In the genomic region with DNA sequence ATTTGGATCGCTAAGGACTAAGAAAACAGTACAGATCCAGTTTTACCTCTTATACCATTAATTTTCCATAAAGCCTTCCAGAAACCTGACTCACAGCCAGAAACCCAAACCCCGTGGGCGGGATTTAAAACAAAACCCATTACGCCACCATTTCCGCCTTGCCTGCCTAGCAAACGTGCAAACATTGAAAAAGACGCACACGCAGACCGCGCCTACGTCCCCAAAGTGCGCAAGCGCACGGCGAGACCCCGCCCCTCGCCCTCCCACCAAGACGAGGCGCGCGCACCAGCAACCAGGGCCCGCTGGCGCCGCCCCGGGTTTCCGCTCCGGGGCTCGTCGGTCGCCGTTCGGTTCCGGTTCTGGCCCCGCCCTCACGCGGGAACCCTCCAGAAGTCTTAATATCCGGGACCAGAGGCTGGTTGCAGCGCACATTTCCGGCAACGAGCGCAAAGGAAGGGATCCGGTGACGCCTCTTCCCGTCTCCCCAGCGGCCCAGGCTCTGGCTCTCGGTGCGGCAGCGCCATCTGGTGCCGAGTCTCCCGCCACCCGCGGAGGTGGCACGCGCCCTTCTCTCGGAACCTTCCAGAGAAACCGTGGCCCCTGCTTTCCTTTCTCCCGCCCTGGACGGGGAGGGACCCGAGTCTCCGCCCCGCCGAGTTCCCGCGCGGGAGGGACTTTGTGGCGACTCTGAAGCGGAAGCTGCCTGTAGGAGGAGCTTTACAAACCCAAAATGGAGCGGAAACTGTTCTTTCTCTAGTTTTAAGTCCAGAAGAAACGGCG, we compare ENCODE assay signal across 1 cellular context.
TF ChIP-seq lines count a peak whose summit lies in the region.

No MANE protein-coding gene starts in this region.

TF ChIP-seq in K562, 482 proteins besides CTCF, POLR2A, EP300 and RAD21 (continued from another document and continues in another):
- TF ChIP-seq, protein P1, sequence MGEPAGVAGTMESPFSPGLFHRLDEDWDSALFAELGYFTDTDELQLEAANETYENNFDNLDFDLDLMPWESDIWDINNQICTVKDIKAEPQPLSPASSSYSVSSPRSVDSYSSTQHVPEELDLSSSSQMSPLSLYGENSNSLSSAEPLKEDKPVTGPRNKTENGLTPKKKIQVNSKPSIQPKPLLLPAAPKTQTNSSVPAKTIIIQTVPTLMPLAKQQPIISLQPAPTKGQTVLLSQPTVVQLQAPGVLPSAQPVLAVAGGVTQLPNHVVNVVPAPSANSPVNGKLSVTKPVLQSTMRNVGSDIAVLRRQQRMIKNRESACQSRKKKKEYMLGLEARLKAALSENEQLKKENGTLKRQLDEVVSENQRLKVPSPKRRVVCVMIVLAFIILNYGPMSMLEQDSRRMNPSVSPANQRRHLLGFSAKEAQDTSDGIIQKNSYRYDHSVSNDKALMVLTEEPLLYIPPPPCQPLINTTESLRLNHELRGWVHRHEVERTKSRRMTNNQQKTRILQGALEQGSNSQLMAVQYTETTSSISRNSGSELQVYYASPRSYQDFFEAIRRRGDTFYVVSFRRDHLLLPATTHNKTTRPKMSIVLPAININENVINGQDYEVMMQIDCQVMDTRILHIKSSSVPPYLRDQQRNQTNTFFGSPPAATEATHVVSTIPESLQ (CRISPR knock-in tag; IDR thresholded peaks at IDR 0.05) = no peak
- TF ChIP-seq PTBP1 (IDR thresholded peaks at IDR 0.05; ENCODE audit: low read depth, low read length) = no peak
- TF ChIP-seq KLF1 (tag; IDR thresholded peaks at IDR 0.05) = no peak
- TF ChIP-seq ZEB2 (IDR thresholded peaks at IDR 0.05) = no peak
- TF ChIP-seq SAFB (IDR thresholded peaks at IDR 0.05; ENCODE audit: borderline replicate concordance, low read depth, low read length) = no peak
- TF ChIP-seq ZNF253 (CRISPR knock-in tag; conservative IDR thresholded peaks at IDR 0.05) = no peak
- peak; percentile 85 for TF ChIP-seq CXXC5 (CRISPR knock-in tag; IDR thresholded peaks at IDR 0.05)
- TF ChIP-seq, protein P2, sequence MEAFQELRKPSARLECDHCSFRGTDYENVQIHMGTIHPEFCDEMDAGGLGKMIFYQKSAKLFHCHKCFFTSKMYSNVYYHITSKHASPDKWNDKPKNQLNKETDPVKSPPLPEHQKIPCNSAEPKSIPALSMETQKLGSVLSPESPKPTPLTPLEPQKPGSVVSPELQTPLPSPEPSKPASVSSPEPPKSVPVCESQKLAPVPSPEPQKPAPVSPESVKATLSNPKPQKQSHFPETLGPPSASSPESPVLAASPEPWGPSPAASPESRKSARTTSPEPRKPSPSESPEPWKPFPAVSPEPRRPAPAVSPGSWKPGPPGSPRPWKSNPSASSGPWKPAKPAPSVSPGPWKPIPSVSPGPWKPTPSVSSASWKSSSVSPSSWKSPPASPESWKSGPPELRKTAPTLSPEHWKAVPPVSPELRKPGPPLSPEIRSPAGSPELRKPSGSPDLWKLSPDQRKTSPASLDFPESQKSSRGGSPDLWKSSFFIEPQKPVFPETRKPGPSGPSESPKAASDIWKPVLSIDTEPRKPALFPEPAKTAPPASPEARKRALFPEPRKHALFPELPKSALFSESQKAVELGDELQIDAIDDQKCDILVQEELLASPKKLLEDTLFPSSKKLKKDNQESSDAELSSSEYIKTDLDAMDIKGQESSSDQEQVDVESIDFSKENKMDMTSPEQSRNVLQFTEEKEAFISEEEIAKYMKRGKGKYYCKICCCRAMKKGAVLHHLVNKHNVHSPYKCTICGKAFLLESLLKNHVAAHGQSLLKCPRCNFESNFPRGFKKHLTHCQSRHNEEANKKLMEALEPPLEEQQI (IDR thresholded peaks at IDR 0.05) = no peak
- TF ChIP-seq XRCC5 (IDR thresholded peaks at IDR 0.05; ENCODE audit: low read depth, low read length) = no peak
- TF ChIP-seq, protein P3, sequence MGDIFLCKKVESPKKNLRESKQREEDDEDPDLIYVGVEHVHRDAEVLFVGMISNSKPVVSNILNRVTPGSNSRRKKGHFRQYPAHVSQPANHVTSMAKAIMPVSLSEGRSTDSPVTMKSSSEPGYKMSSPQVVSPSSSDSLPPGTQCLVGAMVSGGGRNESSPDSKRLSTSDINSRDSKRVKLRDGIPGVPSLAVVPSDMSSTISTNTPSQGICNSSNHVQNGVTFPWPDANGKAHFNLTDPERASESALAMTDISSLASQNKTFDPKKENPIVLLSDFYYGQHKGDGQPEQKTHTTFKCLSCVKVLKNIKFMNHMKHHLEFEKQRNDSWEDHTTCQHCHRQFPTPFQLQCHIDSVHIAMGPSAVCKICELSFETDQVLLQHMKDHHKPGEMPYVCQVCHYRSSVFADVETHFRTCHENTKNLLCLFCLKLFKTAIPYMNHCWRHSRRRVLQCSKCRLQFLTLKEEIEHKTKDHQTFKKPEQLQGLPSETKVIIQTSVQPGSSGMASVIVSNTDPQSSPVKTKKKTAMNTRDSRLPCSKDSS (IDR thresholded peaks at IDR 0.05; ENCODE audit: low read depth, partially characterized antibody) = no peak
- TF ChIP-seq, protein P4, sequence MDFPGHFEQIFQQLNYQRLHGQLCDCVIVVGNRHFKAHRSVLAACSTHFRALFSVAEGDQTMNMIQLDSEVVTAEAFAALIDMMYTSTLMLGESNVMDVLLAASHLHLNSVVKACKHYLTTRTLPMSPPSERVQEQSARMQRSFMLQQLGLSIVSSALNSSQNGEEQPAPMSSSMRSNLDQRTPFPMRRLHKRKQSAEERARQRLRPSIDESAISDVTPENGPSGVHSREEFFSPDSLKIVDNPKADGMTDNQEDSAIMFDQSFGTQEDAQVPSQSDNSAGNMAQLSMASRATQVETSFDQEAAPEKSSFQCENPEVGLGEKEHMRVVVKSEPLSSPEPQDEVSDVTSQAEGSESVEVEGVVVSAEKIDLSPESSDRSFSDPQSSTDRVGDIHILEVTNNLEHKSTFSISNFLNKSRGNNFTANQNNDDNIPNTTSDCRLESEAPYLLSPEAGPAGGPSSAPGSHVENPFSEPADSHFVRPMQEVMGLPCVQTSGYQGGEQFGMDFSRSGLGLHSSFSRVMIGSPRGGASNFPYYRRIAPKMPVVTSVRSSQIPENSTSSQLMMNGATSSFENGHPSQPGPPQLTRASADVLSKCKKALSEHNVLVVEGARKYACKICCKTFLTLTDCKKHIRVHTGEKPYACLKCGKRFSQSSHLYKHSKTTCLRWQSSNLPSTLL (IDR thresholded peaks at IDR 0.05) = no peak
- no peak for TF ChIP-seq RBBP5 (IDR thresholded peaks at IDR 0.05; ENCODE audit: borderline replicate concordance, insufficient read depth, low read length, poor library complexity, severe bottlenecking)
- TF ChIP-seq ZNF431 (CRISPR knock-in tag; IDR thresholded peaks at IDR 0.05) = peak; percentile 81; the same call in 1 of the 2 replicates
- TF ChIP-seq ZNF830 (CRISPR knock-in tag; IDR thresholded peaks at IDR 0.05) = no peak
- TF ChIP-seq, protein P5, sequence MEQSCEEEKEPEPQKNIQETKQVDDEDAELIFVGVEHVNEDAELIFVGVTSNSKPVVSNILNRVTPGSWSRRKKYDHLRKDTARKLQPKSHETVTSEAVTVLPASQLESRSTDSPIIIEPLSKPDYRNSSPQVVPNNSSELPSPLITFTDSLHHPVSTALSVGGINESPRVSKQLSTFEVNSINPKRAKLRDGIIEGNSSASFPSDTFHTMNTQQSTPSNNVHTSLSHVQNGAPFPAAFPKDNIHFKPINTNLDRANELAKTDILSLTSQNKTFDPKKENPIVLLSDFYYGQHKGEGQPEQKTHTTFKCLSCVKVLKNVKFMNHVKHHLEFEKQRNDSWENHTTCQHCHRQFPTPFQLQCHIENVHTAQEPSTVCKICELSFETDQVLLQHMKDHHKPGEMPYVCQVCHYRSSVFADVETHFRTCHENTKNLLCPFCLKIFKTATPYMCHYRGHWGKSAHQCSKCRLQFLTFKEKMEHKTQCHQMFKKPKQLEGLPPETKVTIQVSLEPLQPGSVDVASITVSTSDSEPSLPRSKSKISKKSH (CRISPR knock-in tag; IDR thresholded peaks at IDR 0.05) = no peak
- no peak for TF ChIP-seq GABPB2 (CRISPR knock-in tag; conservative IDR thresholded peaks at IDR 0.05)
- TF ChIP-seq RAD51 (IDR thresholded peaks at IDR 0.05; ENCODE audit: borderline replicate concordance, low read depth) = no peak
- TF ChIP-seq ZNF561 (CRISPR knock-in tag; conservative IDR thresholded peaks at IDR 0.05) = no peak
- no peak for TF ChIP-seq ZNF217 (CRISPR knock-in tag; IDR thresholded peaks at IDR 0.05)
- TF ChIP-seq ZFP36 (IDR thresholded peaks at IDR 0.05; ENCODE audit: low read depth, low read length, partially characterized antibody) = no peak
- TF ChIP-seq FOXJ2 (tag; IDR thresholded peaks at IDR 0.05) = no peak
- TF ChIP-seq, protein P6, sequence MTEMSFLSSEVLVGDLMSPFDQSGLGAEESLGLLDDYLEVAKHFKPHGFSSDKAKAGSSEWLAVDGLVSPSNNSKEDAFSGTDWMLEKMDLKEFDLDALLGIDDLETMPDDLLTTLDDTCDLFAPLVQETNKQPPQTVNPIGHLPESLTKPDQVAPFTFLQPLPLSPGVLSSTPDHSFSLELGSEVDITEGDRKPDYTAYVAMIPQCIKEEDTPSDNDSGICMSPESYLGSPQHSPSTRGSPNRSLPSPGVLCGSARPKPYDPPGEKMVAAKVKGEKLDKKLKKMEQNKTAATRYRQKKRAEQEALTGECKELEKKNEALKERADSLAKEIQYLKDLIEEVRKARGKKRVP (CRISPR knock-in tag; IDR thresholded peaks at IDR 0.05) = no peak
- peak; percentile 6; the same call in 1 of the 2 replicates for TF ChIP-seq TEAD4 (IDR thresholded peaks at IDR 0.05; ENCODE audit: low read length)
- TF ChIP-seq TEAD4 (CRISPR knock-in tag; IDR thresholded peaks at IDR 0.05; ENCODE audit: borderline replicate concordance) = peak; percentile 95; the same call in 1 of the 2 replicates
- TF ChIP-seq PURB (CRISPR knock-in tag; IDR thresholded peaks at IDR 0.05; ENCODE audit: low read depth) = no peak
- TF ChIP-seq TAF15 (IDR thresholded peaks at IDR 0.05; ENCODE audit: low read depth, low read length) = no peak
- peak in 1 of 2 experiments; percentile 77; a peak in 1 of 4 replicates for TF ChIP-seq TEAD1 (CRISPR knock-in tag; IDR thresholded peaks at IDR 0.05)
- no peak for TF ChIP-seq NFE2 (IDR thresholded peaks at IDR 0.05; ENCODE audit: low read depth)
- TF ChIP-seq ZNF146 (CRISPR knock-in tag; IDR thresholded peaks at IDR 0.05; ENCODE audit: unreplicated experiment) = no peak
- TF ChIP-seq ZBTB7A (IDR thresholded peaks at IDR 0.05; ENCODE audit: borderline replicate concordance, control insufficient read depth, low read depth, low read length) = no peak
- TF ChIP-seq, protein P7, sequence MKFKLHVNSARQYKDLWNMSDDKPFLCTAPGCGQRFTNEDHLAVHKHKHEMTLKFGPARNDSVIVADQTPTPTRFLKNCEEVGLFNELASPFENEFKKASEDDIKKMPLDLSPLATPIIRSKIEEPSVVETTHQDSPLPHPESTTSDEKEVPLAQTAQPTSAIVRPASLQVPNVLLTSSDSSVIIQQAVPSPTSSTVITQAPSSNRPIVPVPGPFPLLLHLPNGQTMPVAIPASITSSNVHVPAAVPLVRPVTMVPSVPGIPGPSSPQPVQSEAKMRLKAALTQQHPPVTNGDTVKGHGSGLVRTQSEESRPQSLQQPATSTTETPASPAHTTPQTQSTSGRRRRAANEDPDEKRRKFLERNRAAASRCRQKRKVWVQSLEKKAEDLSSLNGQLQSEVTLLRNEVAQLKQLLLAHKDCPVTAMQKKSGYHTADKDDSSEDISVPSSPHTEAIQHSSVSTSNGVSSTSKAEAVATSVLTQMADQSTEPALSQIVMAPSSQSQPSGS (CRISPR knock-in tag; IDR thresholded peaks at IDR 0.05) = 0 out of 2 replicates have a peak, but pooled peaks have one; percentile 16
- TF ChIP-seq, protein P8, sequence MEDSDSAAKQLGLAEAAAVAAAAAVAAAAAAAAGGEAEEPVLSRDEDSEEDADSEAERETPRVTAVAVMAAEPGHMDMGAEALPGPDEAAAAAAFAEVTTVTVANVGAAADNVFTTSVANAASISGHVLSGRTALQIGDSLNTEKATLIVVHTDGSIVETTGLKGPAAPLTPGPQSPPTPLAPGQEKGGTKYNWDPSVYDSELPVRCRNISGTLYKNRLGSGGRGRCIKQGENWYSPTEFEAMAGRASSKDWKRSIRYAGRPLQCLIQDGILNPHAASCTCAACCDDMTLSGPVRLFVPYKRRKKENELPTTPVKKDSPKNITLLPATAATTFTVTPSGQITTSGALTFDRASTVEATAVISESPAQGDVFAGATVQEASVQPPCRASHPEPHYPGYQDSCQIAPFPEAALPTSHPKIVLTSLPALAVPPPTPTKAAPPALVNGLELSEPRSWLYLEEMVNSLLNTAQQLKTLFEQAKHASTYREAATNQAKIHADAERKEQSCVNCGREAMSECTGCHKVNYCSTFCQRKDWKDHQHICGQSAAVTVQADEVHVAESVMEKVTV (CRISPR knock-in tag; IDR thresholded peaks at IDR 0.05) = peak; percentile 69
- TF ChIP-seq NCOA2 (IDR thresholded peaks at IDR 0.05; ENCODE audit: partially characterized antibody in 2 of 2) = no peak
- no peak for TF ChIP-seq DIDO1 (tag; IDR thresholded peaks at IDR 0.05; ENCODE audit: low read depth)
- no peak for TF ChIP-seq ZNF707 (CRISPR knock-in tag; conservative IDR thresholded peaks at IDR 0.05)
- TF ChIP-seq, protein P9, sequence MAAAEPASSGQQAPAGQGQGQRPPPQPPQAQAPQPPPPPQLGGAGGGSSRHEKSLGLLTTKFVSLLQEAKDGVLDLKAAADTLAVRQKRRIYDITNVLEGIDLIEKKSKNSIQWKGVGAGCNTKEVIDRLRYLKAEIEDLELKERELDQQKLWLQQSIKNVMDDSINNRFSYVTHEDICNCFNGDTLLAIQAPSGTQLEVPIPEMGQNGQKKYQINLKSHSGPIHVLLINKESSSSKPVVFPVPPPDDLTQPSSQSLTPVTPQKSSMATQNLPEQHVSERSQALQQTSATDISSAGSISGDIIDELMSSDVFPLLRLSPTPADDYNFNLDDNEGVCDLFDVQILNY (CRISPR knock-in tag; IDR thresholded peaks at IDR 0.05) = no peak
- TF ChIP-seq, protein P10, sequence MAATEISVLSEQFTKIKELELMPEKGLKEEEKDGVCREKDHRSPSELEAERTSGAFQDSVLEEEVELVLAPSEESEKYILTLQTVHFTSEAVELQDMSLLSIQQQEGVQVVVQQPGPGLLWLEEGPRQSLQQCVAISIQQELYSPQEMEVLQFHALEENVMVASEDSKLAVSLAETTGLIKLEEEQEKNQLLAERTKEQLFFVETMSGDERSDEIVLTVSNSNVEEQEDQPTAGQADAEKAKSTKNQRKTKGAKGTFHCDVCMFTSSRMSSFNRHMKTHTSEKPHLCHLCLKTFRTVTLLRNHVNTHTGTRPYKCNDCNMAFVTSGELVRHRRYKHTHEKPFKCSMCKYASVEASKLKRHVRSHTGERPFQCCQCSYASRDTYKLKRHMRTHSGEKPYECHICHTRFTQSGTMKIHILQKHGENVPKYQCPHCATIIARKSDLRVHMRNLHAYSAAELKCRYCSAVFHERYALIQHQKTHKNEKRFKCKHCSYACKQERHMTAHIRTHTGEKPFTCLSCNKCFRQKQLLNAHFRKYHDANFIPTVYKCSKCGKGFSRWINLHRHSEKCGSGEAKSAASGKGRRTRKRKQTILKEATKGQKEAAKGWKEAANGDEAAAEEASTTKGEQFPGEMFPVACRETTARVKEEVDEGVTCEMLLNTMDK (IDR thresholded peaks at IDR 0.05; ENCODE audit: borderline replicate concordance, insufficient read depth, low read depth, low read length, poor library complexity, severe bottlenecking) = peak; percentile 31
- TF ChIP-seq U2AF1 (optimal IDR thresholded peaks at IDR 0.05; ENCODE audit: low read depth, low read length) = no peak
- TF ChIP-seq, protein P11, sequence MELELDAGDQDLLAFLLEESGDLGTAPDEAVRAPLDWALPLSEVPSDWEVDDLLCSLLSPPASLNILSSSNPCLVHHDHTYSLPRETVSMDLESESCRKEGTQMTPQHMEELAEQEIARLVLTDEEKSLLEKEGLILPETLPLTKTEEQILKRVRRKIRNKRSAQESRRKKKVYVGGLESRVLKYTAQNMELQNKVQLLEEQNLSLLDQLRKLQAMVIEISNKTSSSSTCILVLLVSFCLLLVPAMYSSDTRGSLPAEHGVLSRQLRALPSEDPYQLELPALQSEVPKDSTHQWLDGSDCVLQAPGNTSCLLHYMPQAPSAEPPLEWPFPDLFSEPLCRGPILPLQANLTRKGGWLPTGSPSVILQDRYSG (tag; conservative IDR thresholded peaks at IDR 0.05; ENCODE audit: low read depth) = no peak
- no peak for TF ChIP-seq TCF7L2 (IDR thresholded peaks at IDR 0.05; ENCODE audit: low read depth, low read length)
